ENCODE assay signal across 28 cellular contexts in the genomic region with DNA sequence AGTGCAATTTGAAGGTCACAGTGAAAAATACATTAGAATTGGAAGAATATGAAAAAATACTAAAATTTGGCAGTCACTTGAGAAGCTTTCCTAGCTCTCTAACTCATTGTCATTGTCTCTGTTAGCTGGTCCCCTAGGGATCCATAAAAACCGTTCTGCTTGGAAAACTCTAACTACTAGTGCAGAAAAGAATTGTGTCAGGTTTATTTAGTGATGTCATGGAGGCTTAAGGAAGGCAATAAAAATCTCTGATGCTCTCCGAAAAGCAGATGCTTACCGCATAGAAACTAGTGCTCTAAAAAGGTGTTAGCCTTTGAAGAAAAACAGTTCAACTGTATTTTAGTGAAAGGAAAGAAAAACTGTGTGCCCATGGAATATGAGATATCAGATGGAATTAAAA.
"Had no signal": no experiment of that assay in that cellular context is flagged by ENCODE, and none has a peak within 500 bp of the region (broad histone marks: within the 10 kb centered on the region; RNA-seq: fewer than 3 reads in every experiment).

No MANE protein-coding gene starts in this region.

- H3K4me1 ChIP-seq: gastrocnemius medialis, parathyroid adenoma, psoas muscle, suprapubic skin, tibial artery, upper lobe of right lung had no signal

- H3K27ac ChIP-seq: brain microvascular endothelial cell, coronary artery, dorsolateral prefrontal cortex, gastrocnemius medialis, parathyroid adenoma, psoas muscle, suprapubic skin, tibial artery, upper lobe of right lung, WERI-Rb-1 had no signal

- DNase-seq: activated CD4-positive, alpha-beta memory T cell treated with anti-CD3 and anti-CD28 coated beads for 36 hours; activated CD4-positive, alpha-beta T cell treated with anti-CD3 and anti-CD28 coated beads, Interleukin-2, amount 10 ng/mL, durations not matched to agents 24 days and 14 days; activated CD8-positive, alpha-beta memory T cell treated with anti-CD3 and anti-CD28 coated beads, Interleukin-2, amount 50 U/mL, for 4 hours; activated effector memory CD4-positive, alpha-beta T cell treated with anti-CD3 and anti-CD28 coated beads, Interleukin-2, amount 50 U/mL, for 16 hours; activated naive CD4-positive, alpha-beta T cell treated with anti-CD3 and anti-CD28 coated beads for 36 hours; activated naive CD8-positive, alpha-beta T cell treated with anti-CD3 and anti-CD28 coated beads, Interleukin-2, amount 10 ng/mL, durations not matched to agents 7 days and 5 days; activated T-cell treated with anti-CD3 and anti-CD28 coated beads, Interleukin-2, amount 50 U/mL, for 1 hour; brain microvascular endothelial cell; dorsolateral prefrontal cortex; effector memory CD4-positive, alpha-beta T cell; gastrocnemius medialis; glutamatergic neuron; islet precursor cell; left cardiac atrium; naive B cell; nucleus accumbens; psoas muscle; stimulated activated CD4-positive, alpha-beta T cell treated with anti-CD3 and anti-CD28 coated beads, Interleukin-15, amount 100 ng/mL, for 24 hours; stimulated activated CD4-positive, alpha-beta T cell treated with anti-CD3 and anti-CD28 coated beads, Interleukin-2, amount 100 ng/mL, for 24 hours; stimulated activated naive CD4-positive, alpha-beta T cell; T1000; tibial artery; upper lobe of right lung; WERI-Rb-1 had no signal

- H3K36me3 ChIP-seq: brain microvascular endothelial cell, gastrocnemius medialis, suprapubic skin, tibial artery, upper lobe of right lung, WERI-Rb-1 had no signal

- ATAC-seq: activated CD4-positive, CD25-positive, alpha-beta regulatory T cell treated with anti-CD3 and anti-CD28 coated beads, Interleukin-2, amount 50 U/mL, for 24 hours; gastrocnemius medialis; left cardiac atrium; psoas muscle; upper lobe of right lung had no signal

- H3K27me3 ChIP-seq: brain microvascular endothelial cell, dorsolateral prefrontal cortex, gastrocnemius medialis, suprapubic skin, tibial artery, upper lobe of right lung had no signal

- H3K4me3 ChIP-seq: coronary artery, dorsolateral prefrontal cortex, gastrocnemius medialis, psoas muscle, suprapubic skin, tibial artery, upper lobe of right lung had no signal

- H3K9me3 ChIP-seq: gastrocnemius medialis, psoas muscle, suprapubic skin, tibial artery, upper lobe of right lung had no signal
